Comparison of ENCODE assay signal across 1 cellular context in genomic region chr12:56158029-56158925, GRCh38.
A peak's percentile ranks its signal among the peaks of the same experiment; 100 is the strongest.
TF ChIP-seq lines count a peak whose summit lies in the region.

MYL6 (plus strand) TSS chr12:56158359; CDS start chr12:56158402, 43 bp downstream.

TF ChIP-seq in SK-N-SH treated with all-trans-retinoic acid at 6 μM for 48 hours, 23 proteins besides CTCF, POLR2A, EP300 and RAD21 (continued from another document):
- TF ChIP-seq PATZ1 (CRISPR knock-in tag; IDR thresholded peaks at IDR 0.05; ENCODE audit: borderline replicate concordance) (no peak), ZNF70 (CRISPR knock-in tag; IDR thresholded peaks at IDR 0.05) (0 out of 2 replicates have a peak, but pooled peaks have one; percentile 39), ZFP3 (CRISPR knock-in tag; IDR thresholded peaks at IDR 0.05) (peak; percentile 58; the same call in 1 of the 2 replicates), ZC3H10 (CRISPR knock-in tag; IDR thresholded peaks at IDR 0.05) (0 out of 2 replicates have a peak, but pooled peaks have one; percentile 60), OSR1 (CRISPR knock-in tag; IDR thresholded peaks at IDR 0.05) (no peak), POU6F1 (CRISPR knock-in tag; IDR thresholded peaks at IDR 0.05; ENCODE audit: borderline replicate concordance, low read depth) (no peak), ISL1 (CRISPR knock-in tag; IDR thresholded peaks at IDR 0.05) (no peak), PPARA (CRISPR knock-in tag; IDR thresholded peaks at IDR 0.05; ENCODE audit: borderline replicate concordance) (peak; percentile 90), ZFP30 (CRISPR knock-in tag; IDR thresholded peaks at IDR 0.05) (peak; percentile 62; the same call in 1 of the 2 replicates)
